Comparison of ENCODE assay signal across 8 cellular contexts in genomic region chr17:28897769-28898259, GRCh38. TPM values are rescaled to one million over a fixed set of nuclear protein-coding genes. Genes with fewer than 3 reads are reported as not detected.
DNase-seq lines count a peak whose midpoint lies in the region; ATAC-seq and TF ChIP-seq lines count a peak whose summit lies in the region.

No MANE protein-coding gene starts in this region.

- peak; percentile 60 for DNase-seq in activated naive CD4-positive, alpha-beta T cell treated with anti-CD3 and anti-CD28 coated beads, Interleukin-2, amount 10 ng/mL, durations not matched to agents 7 days and 5 days
- DNase-seq in activated naive CD4-positive, alpha-beta T cell treated with Interleukin-2 at 50 U/mL for 16 hours: no peak
- DNase-seq in kidney epithelial cell (ENCODE audit: low read depth) (no peak), superior temporal gyrus (ENCODE audit: extremely low spot score) (peak; percentile 46), ACHN (no peak), occipital lobe (lab: John Stamatoyannopoulos, UW) (no peak)

- no peaks in the 10 kb centered on the region for H3K27me3 Mint-ChIP-seq in activated naive CD4-positive, alpha-beta T cell treated with anti-CD3 and anti-CD28 coated beads, Interleukin-2, amount 10 ng/mL, durations not matched to agents 7 days and 5 days

- no peak for TF ChIP-seq CTCF in kidney epithelial cell (IDR thresholded peaks at IDR 0.05; ENCODE audit: insufficient read depth, low read length, poor library complexity, severe bottlenecking)

- H3K4me3 ChIP-seq in kidney epithelial cell (ENCODE audit: low read depth, low read length): peak overlapping the region; percentile 85

- no peaks in the 10 kb centered on the region for H3K9me3 Mint-ChIP-seq in activated naive CD4-positive, alpha-beta T cell treated with anti-CD3 and anti-CD28 coated beads, Interleukin-2, amount 10 ng/mL, durations not matched to agents 7 days and 5 days

- H3K4me1 Mint-ChIP-seq in activated naive CD4-positive, alpha-beta T cell treated with anti-CD3 and anti-CD28 coated beads, Interleukin-2, amount 10 ng/mL, durations not matched to agents 7 days and 5 days: peaks cover 68% of the 10 kb centered on the region

- H3K36me3 ChIP-seq in kidney epithelial cell (ENCODE audit: control insufficient read depth, insufficient read depth, low read length): no peaks in the 10 kb centered on the region

- CTCF ChIA-PET in activated naive CD4-positive, alpha-beta T cell treated with anti-CD3 and anti-CD28 coated beads, Interleukin-2, amount 10 ng/mL, durations not matched to agents 7 days and 5 days (lab: Charles Lee): interaction anchor here (0.6 to 8.6 kb wide), 11 partner anchors 36 to 171 kb away, joined by 3 to 47 read pairs (median 4); partner anchors contain the start of gene TLCD1

- H3K27ac ChIP-seq in angular gyrus (ENCODE audit: low read depth, low read length): peak overlapping the region; percentile 91

- no peak for ATAC-seq in GM21390 (IDR thresholded peaks at IDR 0.05; ENCODE audit: unreplicated experiment)

- H3K27ac Mint-ChIP-seq in activated naive CD4-positive, alpha-beta T cell treated with anti-CD3 and anti-CD28 coated beads, Interleukin-2, amount 10 ng/mL, durations not matched to agents 7 days and 5 days: peak overlapping the region; percentile 95

- in situ Hi-C loops in ACHN (cut with HindIII; ENCODE audit: low pct_ligation_motif_present, low pct_unique_long_range_greater_than_20kb, low sequenced_read_pairs): no loop called here

- H3K4me3 Mint-ChIP-seq in activated naive CD4-positive, alpha-beta T cell treated with anti-CD3 and anti-CD28 coated beads, Interleukin-2, amount 10 ng/mL, durations not matched to agents 7 days and 5 days: peak overlapping the region; percentile 98

- no peaks in the 10 kb centered on the region for H3K27me3 ChIP-seq in kidney epithelial cell (ENCODE audit: control insufficient read depth, insufficient read depth, low read length)

- peaks cover 57% of the 10 kb centered on the region for H3K36me3 Mint-ChIP-seq in activated naive CD4-positive, alpha-beta T cell treated with anti-CD3 and anti-CD28 coated beads, Interleukin-2, amount 10 ng/mL, durations not matched to agents 7 days and 5 days

RNA-seq across cellular contexts. Expression of gene FLOT2, which starts 0.3 kb away (rescaled TPM):
- total RNA-seq in kidney epithelial cell (55.5 and 69.1 TPM in 2 replicates), occipital lobe (20.0 TPM)

RNA-seq across cellular contexts. Expression of gene DHRS13, which starts 5.1 kb away (rescaled TPM):
- total RNA-seq in kidney epithelial cell: 12.2 and 12.7 TPM in 2 replicates
- total RNA-seq in occipital lobe: 27.1 TPM

RNA-seq across cellular contexts. Expression of gene ERAL1, which starts 43.0 kb away (rescaled TPM):
- total RNA-seq in kidney epithelial cell (54.9 and 74.1 TPM in 2 replicates), occipital lobe (21.8 TPM)

RNA-seq across cellular contexts. Expression of gene PHF12, which starts 53.5 kb away (rescaled TPM):
- total RNA-seq in kidney epithelial cell (19.6 and 30.8 TPM in 2 replicates), occipital lobe (44.8 TPM)

RNA-seq across cellular contexts. Expression of gene FAM222B, which starts 55.2 kb away (rescaled TPM):
- total RNA-seq in kidney epithelial cell (24.3 and 37.7 TPM in 2 replicates), occipital lobe (2.7 TPM)

Comparison
In these comparisons a context has a peak if more than half of its experiments do, and no peak if none do; other contexts are left out.
1. DNase-seq: peak in activated naive CD4-positive, alpha-beta T cell treated with anti-CD3 and anti-CD28 coated beads, Interleukin-2, amount 10 ng/mL, durations not matched to agents 7 days and 5 days (single experiment) and superior temporal gyrus (single experiment); none in activated naive CD4-positive, alpha-beta T cell treated with Interleukin-2 at 50 U/mL for 16 hours (single experiment), kidney epithelial cell (single experiment), ACHN (single experiment) and occipital lobe (single experiment).